8 cellular contexts compared by ENCODE assay signal in the genomic region with DNA sequence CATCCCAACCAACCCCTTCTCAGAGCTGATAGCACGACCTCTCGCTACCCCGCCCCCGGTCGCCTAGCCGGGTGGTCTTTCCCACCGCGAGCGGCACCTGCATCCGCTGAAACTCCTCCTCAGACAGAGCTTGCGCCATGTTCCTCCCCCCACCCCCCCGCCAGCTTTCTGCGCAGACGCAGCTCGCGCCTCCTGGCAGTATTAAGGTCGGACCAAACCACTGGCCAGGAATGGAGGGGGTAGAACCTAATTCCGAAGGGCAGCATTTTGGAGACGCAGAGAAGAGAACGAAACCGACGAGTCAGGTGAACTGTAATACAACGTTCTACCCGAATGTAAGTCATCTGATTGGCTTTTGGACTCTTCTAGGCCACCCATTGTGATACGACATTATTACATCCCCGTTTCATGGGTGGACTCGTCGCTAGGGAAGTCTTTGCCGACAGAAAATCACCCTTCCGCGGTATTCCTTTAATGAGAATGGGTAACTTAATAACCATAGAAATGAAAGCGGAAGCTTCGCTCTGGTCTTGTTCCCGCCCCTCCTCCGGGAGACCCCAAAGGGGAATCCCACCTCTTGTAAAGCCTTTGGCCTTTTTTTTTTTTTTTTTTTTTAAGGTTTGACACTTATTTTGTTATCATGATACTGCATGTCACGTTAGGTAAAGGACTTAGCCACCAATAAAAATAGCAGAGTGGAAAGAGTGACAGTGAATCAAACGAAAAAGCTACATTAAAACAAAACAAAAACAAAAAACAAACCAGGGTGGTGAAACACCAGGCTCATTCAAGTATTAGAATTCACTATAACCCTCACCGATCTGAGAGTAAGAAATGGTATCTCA. TPM values are rescaled to one million over a fixed set of nuclear protein-coding genes. Genes with fewer than 3 reads are reported as not detected.
A peak's percentile ranks its signal among the peaks of the same experiment; 100 is the strongest.
DNase-seq lines count a peak whose midpoint lies in the region; ATAC-seq and TF ChIP-seq lines count a peak whose summit lies in the region.

A gene with protein sequence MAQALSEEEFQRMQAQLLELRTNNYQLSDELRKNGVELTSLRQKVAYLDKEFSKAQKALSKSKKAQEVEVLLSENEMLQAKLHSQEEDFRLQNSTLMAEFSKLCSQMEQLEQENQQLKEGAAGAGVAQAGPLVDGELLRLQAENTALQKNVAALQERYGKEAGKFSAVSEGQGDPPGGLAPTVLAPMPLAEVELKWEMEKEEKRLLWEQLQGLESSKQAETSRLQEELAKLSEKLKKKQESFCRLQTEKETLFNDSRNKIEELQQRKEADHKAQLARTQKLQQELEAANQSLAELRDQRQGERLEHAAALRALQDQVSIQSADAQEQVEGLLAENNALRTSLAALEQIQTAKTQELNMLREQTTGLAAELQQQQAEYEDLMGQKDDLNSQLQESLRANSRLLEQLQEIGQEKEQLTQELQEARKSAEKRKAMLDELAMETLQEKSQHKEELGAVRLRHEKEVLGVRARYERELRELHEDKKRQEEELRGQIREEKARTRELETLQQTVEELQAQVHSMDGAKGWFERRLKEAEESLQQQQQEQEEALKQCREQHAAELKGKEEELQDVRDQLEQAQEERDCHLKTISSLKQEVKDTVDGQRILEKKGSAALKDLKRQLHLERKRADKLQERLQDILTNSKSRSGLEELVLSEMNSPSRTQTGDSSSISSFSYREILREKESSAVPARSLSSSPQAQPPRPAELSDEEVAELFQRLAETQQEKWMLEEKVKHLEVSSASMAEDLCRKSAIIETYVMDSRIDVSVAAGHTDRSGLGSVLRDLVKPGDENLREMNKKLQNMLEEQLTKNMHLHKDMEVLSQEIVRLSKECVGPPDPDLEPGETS (minus strand): TSS at position 174 of the 845 bp plus-strand sequence. CDS start 35 bp downstream, at position 139.

- TF ChIP-seq POLR2A in NB4 (IDR thresholded peaks at IDR 0.05; ENCODE audit: extremely low read depth, insufficient read length) (peak; percentile 70), testis (IDR thresholded peaks at IDR 0.05) (peak; percentile 57)

- H3K4me1 Mint-ChIP-seq in activated naive CD4-positive, alpha-beta T cell treated with anti-CD3 and anti-CD28 coated beads, Interleukin-2, amount 50 U/mL, for 24 hours = peaks cover 35% of the 10 kb centered on the region

- H3K27me3 Mint-ChIP-seq in activated naive CD4-positive, alpha-beta T cell treated with anti-CD3 and anti-CD28 coated beads, Interleukin-2, amount 50 U/mL, for 24 hours = no peaks in the 10 kb centered on the region

- H3K27ac Mint-ChIP-seq in activated naive CD4-positive, alpha-beta T cell treated with anti-CD3 and anti-CD28 coated beads, Interleukin-2, amount 50 U/mL, for 24 hours = peak within 1 kb of the TSS; percentile 98

- POLR2A ChIA-PET in HEK293T (lab: Yijun Ruan, JAX) = interaction anchor here (0.6 to 2.0 kb wide), 6 partner anchors 11 to 165 kb away, joined by 3 to 19 read pairs (median 4); a partner anchor contains a TSS

- CTCF ChIA-PET in HEK293T (lab: Yijun Ruan, JAX) = interaction anchor here (0.6 to 1.4 kb wide), 2 partner anchors 30 to 75 kb away, joined by 3 read pairs; a partner anchor contains a TSS

- peak; percentile 90 for ATAC-seq in SK-N-SH treated with all-trans-retinoic acid at 6 μM for 48 hours
- peak; percentile 86 for ATAC-seq in omental fat pad (ENCODE audit: low FRiP score)

- intact Hi-C loops in testis (cut with DNase I; ENCODE audit: low total_unique reads) = no loop called here

- TF ChIP-seq CTCF in NB4 (IDR thresholded peaks at IDR 0.05; ENCODE audit: low read depth, low read length) (no peak), omental fat pad (IDR thresholded peaks at IDR 0.05) (no peak), testis (IDR thresholded peaks at IDR 0.05) (peak in 1 of 3 experiments; percentile 1)

- H3K9me3 Mint-ChIP-seq in activated naive CD4-positive, alpha-beta T cell treated with anti-CD3 and anti-CD28 coated beads, Interleukin-2, amount 50 U/mL, for 24 hours = no peaks in the 10 kb centered on the region

- H3K4me3 ChIP-seq in NB4 (ENCODE audit: low read depth, low read length) = peak within 1 kb of the TSS; percentile 97
- H3K4me3 ChIP-seq in testis = peak within 1 kb of the TSS; percentile 61 to 73

- H3K36me3 Mint-ChIP-seq in activated naive CD4-positive, alpha-beta T cell treated with anti-CD3 and anti-CD28 coated beads, Interleukin-2, amount 50 U/mL, for 24 hours = peaks cover 12% of the 10 kb centered on the region

- H3K27me3 ChIP-seq in testis = no peaks in the 10 kb centered on the region

- 0 to 2% methylated on average over 16 to 34 of the region's 38 CpGs for WGBS in testis, 2 donors

- DNase-seq in GM03348 (ENCODE audit: low spot score) = peak; percentile 93
- peak; percentile 85 for DNase-seq in HEK293T (ENCODE audit: extremely low spot score)
- peak; percentile 92 for DNase-seq in NB4 (ENCODE audit: low read depth)
- peak; percentile 73 for DNase-seq in glomerular endothelial cell (ENCODE audit: extremely low read depth, low read depth, low spot score)
- no peak for DNase-seq in omental fat pad (ENCODE audit: low spot score)
- DNase-seq in testis = peak; percentile 78

- H3K4me3 Mint-ChIP-seq in activated naive CD4-positive, alpha-beta T cell treated with anti-CD3 and anti-CD28 coated beads, Interleukin-2, amount 50 U/mL, for 24 hours = peak within 1 kb of the TSS; percentile 99

- no peaks in the 10 kb centered on the region for H3K9me3 ChIP-seq in testis

- H3K36me3 ChIP-seq in testis (ENCODE audit: low read depth, missing control alignments) = no peaks in the 10 kb centered on the region

- peaks cover 4% of the 10 kb centered on the region for H3K4me1 ChIP-seq in testis

- peak within 1 kb of the TSS; percentile 84 to 89 for H3K27ac ChIP-seq in testis

TF ChIP-seq in HEK293T, 16 proteins besides CTCF, POLR2A, EP300 and RAD21:
- TF ChIP-seq FOXM1 (IDR thresholded peaks at IDR 0.05; ENCODE audit: borderline replicate concordance) (peak; percentile 83; the same call in 1 of the 2 replicates), FOXK2 (IDR thresholded peaks at IDR 0.05) (no peak), BHLHE40 (IDR thresholded peaks at IDR 0.05; ENCODE audit: borderline replicate concordance) (peak; percentile 83), ZNF384 (IDR thresholded peaks at IDR 0.05) (peak; percentile 39; the same call in 1 of the 2 replicates)
- TF ChIP-seq, protein P1, sequence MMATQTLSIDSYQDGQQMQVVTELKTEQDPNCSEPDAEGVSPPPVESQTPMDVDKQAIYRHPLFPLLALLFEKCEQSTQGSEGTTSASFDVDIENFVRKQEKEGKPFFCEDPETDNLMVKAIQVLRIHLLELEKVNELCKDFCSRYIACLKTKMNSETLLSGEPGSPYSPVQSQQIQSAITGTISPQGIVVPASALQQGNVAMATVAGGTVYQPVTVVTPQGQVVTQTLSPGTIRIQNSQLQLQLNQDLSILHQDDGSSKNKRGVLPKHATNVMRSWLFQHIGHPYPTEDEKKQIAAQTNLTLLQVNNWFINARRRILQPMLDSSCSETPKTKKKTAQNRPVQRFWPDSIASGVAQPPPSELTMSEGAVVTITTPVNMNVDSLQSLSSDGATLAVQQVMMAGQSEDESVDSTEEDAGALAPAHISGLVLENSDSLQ (IDR thresholded peaks at IDR 0.05) = peak; percentile 23; the same call in 1 of the 2 replicates

TF ChIP-seq in SK-N-SH treated with all-trans-retinoic acid at 6 μM for 48 hours, 23 proteins besides CTCF, POLR2A, EP300 and RAD21:
- no peak for TF ChIP-seq ARNTL (CRISPR knock-in tag; IDR thresholded peaks at IDR 0.05; ENCODE audit: borderline replicate concordance, low read depth)
- TF ChIP-seq, protein P2, sequence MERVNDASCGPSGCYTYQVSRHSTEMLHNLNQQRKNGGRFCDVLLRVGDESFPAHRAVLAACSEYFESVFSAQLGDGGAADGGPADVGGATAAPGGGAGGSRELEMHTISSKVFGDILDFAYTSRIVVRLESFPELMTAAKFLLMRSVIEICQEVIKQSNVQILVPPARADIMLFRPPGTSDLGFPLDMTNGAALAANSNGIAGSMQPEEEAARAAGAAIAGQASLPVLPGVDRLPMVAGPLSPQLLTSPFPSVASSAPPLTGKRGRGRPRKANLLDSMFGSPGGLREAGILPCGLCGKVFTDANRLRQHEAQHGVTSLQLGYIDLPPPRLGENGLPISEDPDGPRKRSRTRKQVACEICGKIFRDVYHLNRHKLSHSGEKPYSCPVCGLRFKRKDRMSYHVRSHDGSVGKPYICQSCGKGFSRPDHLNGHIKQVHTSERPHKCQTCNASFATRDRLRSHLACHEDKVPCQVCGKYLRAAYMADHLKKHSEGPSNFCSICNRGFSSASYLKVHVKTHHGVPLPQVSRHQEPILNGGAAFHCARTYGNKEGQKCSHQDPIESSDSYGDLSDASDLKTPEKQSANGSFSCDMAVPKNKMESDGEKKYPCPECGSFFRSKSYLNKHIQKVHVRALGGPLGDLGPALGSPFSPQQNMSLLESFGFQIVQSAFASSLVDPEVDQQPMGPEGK (CRISPR knock-in tag; IDR thresholded peaks at IDR 0.05; ENCODE audit: borderline replicate concordance) = peak; percentile 32; the same call in 1 of the 2 replicates

RNA-seq across cellular contexts. Expression of the gene that starts here (rescaled TPM):
- total RNA-seq in glomerular endothelial cell = 24.4 and 38.2 TPM in 2 replicates
- 10 to 100 TPM; 25.1 to 44.5 (median 32.2) TPM for total RNA-seq in omental fat pad
- total RNA-seq in testis = 10 to 100 TPM; 76.4 to 88.9 TPM
- 44.4 TPM for polyA plus RNA-seq in testis (ENCODE audit: insufficient read depth, low read depth, low replicate concordance)
